ENCODE assay signal across 8 cellular contexts in genomic region chr5:151659001-151659754, GRCh38. TPM values are rescaled to one million over a fixed set of nuclear protein-coding genes. Genes with fewer than 3 reads are reported as not detected.
DNase-seq lines count a peak whose midpoint lies in the region; ATAC-seq and TF ChIP-seq lines count a peak whose summit lies in the region.

No MANE protein-coding gene starts in this region.

- BruUV-seq in Calu3 (replicated peaks; lab: Mats Ljungman, UMichigan), result no TSS peak

- H3K4me3 ChIP-seq in OCI-LY1 (ENCODE audit: low read depth, low read length, poor library complexity, severe bottlenecking), result no peak overlapping the region

- ATAC-seq in GM21381 (IDR thresholded peaks at IDR 0.05; ENCODE audit: unreplicated experiment), result peak; percentile 68
- peak; percentile 87 for ATAC-seq in esophagus mucosa
- ATAC-seq in naive B cell (ENCODE audit: low read depth in 2 of 2), result peak; percentile 89 to 94

- H3F3A ChIP-seq in OCI-LY1 (ENCODE audit: insufficient read depth, low read length), result no peaks in the 10 kb centered on the region

- intact Hi-C loops in Calu3 (cut with micrococcal nuclease; ENCODE audit: unreplicated experiment), result loop anchor here (1.0 to 5.0 kb wide), 5 partner anchors 81 to 856 kb away; partner anchors contain the start of gene G3BP1

- no peaks in the 10 kb centered on the region for H3K9me3 Mint-ChIP-seq in Calu3 (ENCODE audit: low read depth, unreplicated experiment)
- H3K9me3 Mint-ChIP-seq in naive B cell, result no peaks in the 10 kb centered on the region

- no peaks in the 10 kb centered on the region for H4K20me1 ChIP-seq in OCI-LY1 (ENCODE audit: insufficient read depth, low read length)

- no peak overlapping the region for H3K4me2 ChIP-seq in OCI-LY1 (ENCODE audit: low read length)

- H3K4me3 Mint-ChIP-seq in Calu3 (ENCODE audit: low read depth, unreplicated experiment), result no peak overlapping the region
- no peak overlapping the region for H3K4me3 Mint-ChIP-seq in naive B cell

- TF ChIP-seq CTCF in Calu3 (IDR thresholded peaks at IDR 0.05; ENCODE audit: unreplicated experiment) (peak; percentile 90), OCI-LY1 (IDR thresholded peaks at IDR 0.05; ENCODE audit: low read length) (peak; percentile 84)

- no peaks in the 10 kb centered on the region for H3K79me2 ChIP-seq in OCI-LY1 (ENCODE audit: insufficient read depth, low read length)

- H3K27me3 Mint-ChIP-seq in Calu3 (ENCODE audit: unreplicated experiment) (peaks cover 22% of the 10 kb centered on the region), naive B cell (peaks cover 0 to 22% (median 0%) of the 10 kb centered on the region in 3 donors)

- H3K27ac Mint-ChIP-seq in Calu3 (ENCODE audit: unreplicated experiment) (no peak overlapping the region), naive B cell (peak overlapping the region in 1 of 6 donors; percentile 17)

- 0 out of 2 replicates have a peak, but pooled peaks cover 6% of the 10 kb centered on the region for H3K27me3 ChIP-seq in OCI-LY1 (ENCODE audit: insufficient read depth, low read length)

- no peaks in the 10 kb centered on the region for H3K36me3 ChIP-seq in OCI-LY1 (ENCODE audit: insufficient read depth, low read length)

- no peaks in the 10 kb centered on the region for H3K9me2 ChIP-seq in OCI-LY1 (ENCODE audit: low read depth, low read length)

- DNase-seq in Calu3, result peak; percentile 93
- DNase-seq in HT-29 (ENCODE audit: low spot score), result peak; percentile 72
- peak; percentile 93 for DNase-seq in activated CD8-positive, alpha-beta memory T cell treated with anti-CD3 and anti-CD28 coated beads, Interleukin-2, amount 50 U/mL, for 48 hours
- peak; percentile 71 for DNase-seq in naive B cell
- peak; percentile 55 to 61 for DNase-seq in stimulated activated CD8-positive, alpha-beta memory T cell treated with anti-CD3 and anti-CD28 coated beads, Interleukin-7, amount 100 ng/mL, for 48 hours (ENCODE audit: extremely low read depth in 1 of 2, low read depth in 1 of 2)

- H2AFZ ChIP-seq in OCI-LY1 (ENCODE audit: low read length), result no peak overlapping the region

- H3K4me1 ChIP-seq in OCI-LY1 (ENCODE audit: insufficient read depth, low read length, severe bottlenecking), result no peaks in the 10 kb centered on the region

- H3K4me1 Mint-ChIP-seq in Calu3 (ENCODE audit: low read depth, unreplicated experiment) (peaks cover 17% of the 10 kb centered on the region), naive B cell (peaks cover 19 to 25% (median 20%) of the 10 kb centered on the region in 3 donors)

- H3K27ac ChIP-seq in OCI-LY1 (ENCODE audit: low read depth, low read length, poor library complexity, severe bottlenecking), result no peak overlapping the region

- no peaks in the 10 kb centered on the region for H3K9me3 ChIP-seq in OCI-LY1 (ENCODE audit: low read length)

- H3K36me3 Mint-ChIP-seq in Calu3 (ENCODE audit: insufficient read depth, unreplicated experiment) (no peaks in the 10 kb centered on the region), naive B cell (no peaks in the 10 kb centered on the region)

- H3K9ac ChIP-seq in OCI-LY1 (ENCODE audit: low read length), result no peak overlapping the region

- CTCF ChIA-PET in Calu3 (lab: Charles Lee), result interaction anchor here (0.6 to 2.0 kb wide), 20 partner anchors 11 to 856 kb away, joined by 3 to 48 read pairs (median 4); partner anchors contain the start of gene G3BP1

RNA-seq across cellular contexts. Expression of gene SPARC, which starts 27.5 kb away (rescaled TPM):
- not detected in 2 replicates for total RNA-seq in Calu3 (2022)
- not detected in 2 replicates for total RNA-seq in HT-29 (2014; rRNA removed; shearing (Covaris generic))
- total RNA-seq in esophagus mucosa, result 76.4 TPM
- polyA plus RNA-seq in naive B cell (ENCODE audit: low read depth in 6 of 6), result 10 to 100 TPM in 5 of 6 donors, 1 to 10 TPM in 1; 9.6 to 30.7 (median 24.7) TPM

Comparison
In these comparisons a context has a peak if more than half of its experiments do, and no peak if none do; other contexts are left out.
1. RNA of gene SPARC, which starts 27.5 kb away (total RNA-seq): 76.4 TPM in esophagus mucosa (single experiment); not detected in Calu3 and not detected in HT-29; every median in the first group is over 10 times any median in the second.
2. Peak in every context shown above with its lines, with median percentiles within 50 percentile points of each other: DNase-seq and ATAC-seq.